ENCODE assay signal across 1 cellular context in the genomic region with DNA sequence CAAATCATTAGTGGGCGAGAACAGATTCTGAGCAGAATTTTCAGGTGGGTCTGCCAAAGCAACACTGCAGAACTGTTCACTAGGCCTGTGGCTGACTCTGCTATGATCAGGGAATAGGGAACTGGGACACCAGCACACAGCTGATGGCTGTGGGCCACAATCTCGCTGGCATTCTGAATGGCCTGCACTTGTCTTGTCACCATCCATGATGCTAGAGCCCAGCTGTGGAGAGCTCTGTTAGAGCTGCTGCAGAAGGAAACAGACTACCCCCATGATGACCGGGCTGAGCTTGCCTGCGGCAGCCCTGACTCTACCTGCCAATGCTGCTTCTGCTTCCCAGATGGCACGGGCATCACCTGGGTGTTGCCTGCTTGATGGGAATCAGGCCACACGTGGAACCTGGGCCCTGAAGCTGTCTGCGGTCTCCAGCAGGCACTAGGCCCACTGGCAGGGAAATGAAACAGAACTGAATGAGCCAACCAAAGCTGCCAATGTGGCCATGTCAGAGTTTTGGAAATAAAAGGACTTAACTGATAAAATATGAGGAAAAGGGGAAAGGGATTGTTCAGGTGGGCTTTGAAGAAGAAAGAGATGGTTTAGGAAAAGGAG.
TF ChIP-seq lines count a peak whose summit lies in the region.

No MANE protein-coding gene starts in this region.

TF ChIP-seq in A549, 52 proteins besides CTCF, POLR2A, EP300 and RAD21:
- TF ChIP-seq, protein P1, sequence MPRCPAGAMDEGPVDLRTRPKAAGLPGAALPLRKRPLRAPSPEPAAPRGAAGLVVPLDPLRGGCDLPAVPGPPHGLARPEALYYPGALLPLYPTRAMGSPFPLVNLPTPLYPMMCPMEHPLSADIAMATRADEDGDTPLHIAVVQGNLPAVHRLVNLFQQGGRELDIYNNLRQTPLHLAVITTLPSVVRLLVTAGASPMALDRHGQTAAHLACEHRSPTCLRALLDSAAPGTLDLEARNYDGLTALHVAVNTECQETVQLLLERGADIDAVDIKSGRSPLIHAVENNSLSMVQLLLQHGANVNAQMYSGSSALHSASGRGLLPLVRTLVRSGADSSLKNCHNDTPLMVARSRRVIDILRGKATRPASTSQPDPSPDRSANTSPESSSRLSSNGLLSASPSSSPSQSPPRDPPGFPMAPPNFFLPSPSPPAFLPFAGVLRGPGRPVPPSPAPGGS (IDR thresholded peaks at IDR 0.05): no peak
- TF ChIP-seq MAFK (IDR thresholded peaks at IDR 0.05; ENCODE audit: partially characterized antibody) (no peak), PBX3 (IDR thresholded peaks at IDR 0.05) (no peak), HES2 (IDR thresholded peaks at IDR 0.05) (no peak), EHMT2 (IDR thresholded peaks at IDR 0.05; ENCODE audit: low read depth) (no peak), RCOR1 (IDR thresholded peaks at IDR 0.05; ENCODE audit: low read depth, low read length) (no peak), KDM1A (IDR thresholded peaks at IDR 0.05; ENCODE audit: low read depth) (no peak), FOXS1 (CRISPR knock-in tag; IDR thresholded peaks at IDR 0.05) (no peak), FOSL2 (IDR thresholded peaks at IDR 0.05) (no peak), FOSL2 (CRISPR knock-in tag; IDR thresholded peaks at IDR 0.05) (no peak), NFE2L2 (conservative IDR thresholded peaks at IDR 0.05; ENCODE audit: low read length) (no peak), EHF (CRISPR knock-in tag; IDR thresholded peaks at IDR 0.05) (no peak)
- TF ChIP-seq, protein P2, sequence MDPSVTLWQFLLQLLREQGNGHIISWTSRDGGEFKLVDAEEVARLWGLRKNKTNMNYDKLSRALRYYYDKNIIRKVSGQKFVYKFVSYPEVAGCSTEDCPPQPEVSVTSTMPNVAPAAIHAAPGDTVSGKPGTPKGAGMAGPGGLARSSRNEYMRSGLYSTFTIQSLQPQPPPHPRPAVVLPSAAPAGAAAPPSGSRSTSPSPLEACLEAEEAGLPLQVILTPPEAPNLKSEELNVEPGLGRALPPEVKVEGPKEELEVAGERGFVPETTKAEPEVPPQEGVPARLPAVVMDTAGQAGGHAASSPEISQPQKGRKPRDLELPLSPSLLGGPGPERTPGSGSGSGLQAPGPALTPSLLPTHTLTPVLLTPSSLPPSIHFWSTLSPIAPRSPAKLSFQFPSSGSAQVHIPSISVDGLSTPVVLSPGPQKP (IDR thresholded peaks at IDR 0.05; ENCODE audit: low read depth, low read length): no peak
